Comparison of ENCODE assay signal across 30 cellular contexts in genomic region chr2:220893411-220893810, GRCh38.
DNase-seq lines count a peak whose midpoint lies in the region; ATAC-seq, FAIRE-seq and TF ChIP-seq lines count a peak whose summit lies in the region.
"Had no signal": no experiment of that assay in that cellular context is flagged by ENCODE, and none has a peak within 500 bp of the region (broad histone marks: within the 10 kb centered on the region; RNA-seq: fewer than 3 reads in every experiment).

No MANE protein-coding gene starts in this region.

- H3K27me3 ChIP-seq in mammary epithelial cell (ENCODE audit: insufficient read depth, low read length) (no peaks in the 10 kb centered on the region), hepatocyte (no peaks in the 10 kb centered on the region), SJCRH30 (no peaks in the 10 kb centered on the region)
- H3K27me3 ChIP-seq: brain microvascular endothelial cell, gastroesophageal sphincter, upper lobe of right lung had no signal

- no peak overlapping the region for H3K9ac ChIP-seq in mammary epithelial cell (ENCODE audit: insufficient read depth, low read length)

- POLR2A ChIA-PET in MCF 10A (lab: Yijun Ruan, JAX): no interaction called here

- H3K9me2 ChIP-seq in hepatocyte (replicated peaks; ENCODE audit: insufficient read depth): no peaks in the 10 kb centered on the region

- no peak overlapping the region for H3K4me3 ChIP-seq in mammary epithelial cell (replicated peaks in 1 of 3; ENCODE audit: insufficient read depth in 1 of 3, low read depth in 2 of 3, low read length in 3 of 3)
- H3K4me3 ChIP-seq in hepatocyte: no peak overlapping the region
- H3K4me3 ChIP-seq in SJCRH30: no peak overlapping the region
- H3K4me3 ChIP-seq: A549, gastroesophageal sphincter, HAP-1, PC-9, skin epidermis, upper lobe of right lung had no signal

- BruUV-seq in mammary epithelial cell (replicated peaks; lab: Mats Ljungman, UMichigan) (no TSS peak), MCF 10A (replicated peaks; lab: Mats Ljungman, UMichigan) (no TSS peak)

- intact Hi-C loops in mammary epithelial cell (cut with micrococcal nuclease) (loop anchor here (5.0 kb wide), 1 partner anchor 679 kb away; the partner anchor contains the start of gene EPHA4), MCF 10A (cut with micrococcal nuclease) (loop anchor here (10.0 kb wide), 1 partner anchor 681 kb away; the partner anchor contains the start of gene EPHA4)

- no peaks in the 10 kb centered on the region for H3K79me2 ChIP-seq in mammary epithelial cell (ENCODE audit: insufficient read depth, low read length)
- H3K79me2 ChIP-seq in hepatocyte: no peaks in the 10 kb centered on the region

- H3K4me1 ChIP-seq in mammary epithelial cell (ENCODE audit: insufficient read depth, low read length) (no peaks in the 10 kb centered on the region), hepatocyte (ENCODE audit: insufficient read depth) (no peaks in the 10 kb centered on the region), SJCRH30 (no peaks in the 10 kb centered on the region)
- H3K4me1 ChIP-seq: A549, gastroesophageal sphincter, HAP-1, upper lobe of right lung had no signal

- no peak overlapping the region for H3K27ac ChIP-seq in mammary epithelial cell (ENCODE audit: insufficient read depth, low read depth, low read length)
- H3K27ac ChIP-seq in hepatocyte: no peak overlapping the region
- H3K27ac ChIP-seq in SJCRH30: no peak overlapping the region
- H3K27ac ChIP-seq: A549, brain microvascular endothelial cell, gastroesophageal sphincter, PC-9, skin epidermis, upper lobe of right lung had no signal

- H3K4me3 Mint-ChIP-seq in MCF 10A (ENCODE audit: unreplicated experiment): no peak overlapping the region
- H3K4me3 Mint-ChIP-seq: activated T-cell treated with anti-CD3 and anti-CD28 coated beads, Interleukin-2, amount 50 U/mL, for 72 hours; CD4-positive, CD25-positive, alpha-beta regulatory T cell had no signal

- H2AFZ ChIP-seq in mammary epithelial cell (ENCODE audit: low read depth, low read length): no peak overlapping the region
- H2AFZ ChIP-seq in hepatocyte: no peak overlapping the region
- H2AFZ ChIP-seq: PC-9 had no signal

- dilution Hi-C loops in mammary epithelial cell (cut with HindIII; ENCODE audit: low sequenced_read_pairs): no loop called here

- peaks cover 6% of the 10 kb centered on the region for H3K4me1 Mint-ChIP-seq in MCF 10A (ENCODE audit: insufficient read depth, unreplicated experiment)
- H3K4me1 Mint-ChIP-seq: CD4-positive, CD25-positive, alpha-beta regulatory T cell had no signal

- H4K20me1 ChIP-seq in mammary epithelial cell (ENCODE audit: insufficient read depth, low read length) (no peaks in the 10 kb centered on the region), hepatocyte (ENCODE audit: insufficient read depth, poor library complexity, severe bottlenecking) (no peaks in the 10 kb centered on the region)

- peak; percentile 16 for FAIRE-seq in RCC 7860 (lab: Jason Lieb, UNC)
- FAIRE-seq: A549, endothelial cell of umbilical vein, GM12891 had no signal

- H3K9me3 Mint-ChIP-seq in MCF 10A (ENCODE audit: unreplicated experiment): no peaks in the 10 kb centered on the region

- CTCF ChIA-PET in mammary epithelial cell (lab: Charles Lee; ENCODE audit: low non-redundant PET) (interaction anchor here (0.6 kb wide), 1 partner anchor 460 kb away, joined by 9 read pairs; no protein-coding TSS in a partner anchor), MCF 10A (lab: Yijun Ruan, JAX) (interaction anchor here (0.7 kb wide), 1 partner anchor 1156 kb away, joined by 4 read pairs; no protein-coding TSS in a partner anchor)

- peak; percentile 22 for DNase-seq in mammary epithelial cell
- no peak for DNase-seq in MCF 10A (ENCODE audit: unreplicated experiment)
- DNase-seq in RCC 7860 (ENCODE audit: low spot score): peak; percentile 45
- DNase-seq in hepatocyte (ENCODE audit: low spot score): peak; percentile 13
- DNase-seq in NCI-H1417 (lab: John Stamatoyannopoulos, UW): no peak
- DNase-seq in NCI-H187 (lab: John Stamatoyannopoulos, UW): no peak
- no peak for DNase-seq in SJCRH30
- DNase-seq: activated CD4-positive, alpha-beta T cell treated with anti-CD3 and anti-CD28 coated beads, Interleukin-2, amount 50 U/mL, for 48 hours; activated CD4-positive, CD25-positive, alpha-beta regulatory T cell treated with anti-CD3 and anti-CD28 coated beads, Interleukin-2, amount 50 U/mL, for 72 hours; activated naive CD4-positive, alpha-beta T cell; activated T-cell treated with anti-CD3 and anti-CD28 coated beads, Interleukin-2, amount 50 U/mL, for 72 hours; AML-193; brain microvascular endothelial cell; CD4-positive, CD25-positive, alpha-beta regulatory T cell; hypothalamus; Kasumi-1; MV-4-11; NCI-H146; NK-92 treated with Interleukin-12 subunit alpha and Interleukin-12 subunit beta, amount 100 ng/mL, for 24 hours; PC-9; stimulated activated naive CD8-positive, alpha-beta T cell treated with anti-CD3 and anti-CD28 coated beads, Interleukin-15, Interleukin-2, amounts not matched to agents 100 U/mL and 50 U/mL, for 24 hours; upper lobe of right lung had no signal

- in situ Hi-C loops in mammary epithelial cell (cut with MboI; ENCODE audit: low sequenced_read_pairs in 2 of 2): no loop called here

- H3K36me3 Mint-ChIP-seq in MCF 10A (ENCODE audit: insufficient read depth, unreplicated experiment): no peaks in the 10 kb centered on the region
- H3K36me3 Mint-ChIP-seq: CD4-positive, CD25-positive, alpha-beta regulatory T cell had no signal

- no peak overlapping the region for H3K27ac Mint-ChIP-seq in MCF 10A (ENCODE audit: low read depth, unreplicated experiment)
- H3K27ac Mint-ChIP-seq: activated T-cell treated with anti-CD3 and anti-CD28 coated beads, Interleukin-2, amount 50 U/mL, for 72 hours; CD4-positive, CD25-positive, alpha-beta regulatory T cell had no signal

- H3K36me3 ChIP-seq in mammary epithelial cell (ENCODE audit: insufficient read depth, low read length) (no peaks in the 10 kb centered on the region), hepatocyte (replicated peaks; ENCODE audit: insufficient read depth, low read depth) (no peaks in the 10 kb centered on the region), SJCRH30 (no peaks in the 10 kb centered on the region)
- H3K36me3 ChIP-seq: brain microvascular endothelial cell, gastroesophageal sphincter, HAP-1, upper lobe of right lung had no signal

- H3K4me2 ChIP-seq in mammary epithelial cell (ENCODE audit: insufficient read depth, low read depth, low read length) (no peak overlapping the region), hepatocyte (no peak overlapping the region)
- H3K4me2 ChIP-seq: A549, PC-9 had no signal

- no peaks in the 10 kb centered on the region for H3K27me3 Mint-ChIP-seq in MCF 10A (ENCODE audit: insufficient read depth, unreplicated experiment)
- H3K27me3 Mint-ChIP-seq: CD4-positive, CD25-positive, alpha-beta regulatory T cell had no signal

- WGBS in mammary epithelial cell (ENCODE audit: low coverage, missing lambda C conversion rate): 94% methylated on average over 2 of the region's 2 CpGs
- 59% methylated on average over 2 of the region's 2 CpGs for WGBS in hepatocyte (ENCODE audit: low lambda C conversion rate, missing lambda C conversion rate)

- peak in 1 of 2 donors; percentile 13 for TF ChIP-seq CTCF in mammary epithelial cell (conservative IDR thresholded peaks at IDR 0.05 in 1 of 2, IDR thresholded peaks at IDR 0.05 in 1 of 2; ENCODE audit: extremely low read depth in 1 of 2, insufficient read depth in 1 of 2, low read depth in 1 of 2, low read length in 2 of 2)
- TF ChIP-seq CTCF in MCF 10A (IDR thresholded peaks at IDR 0.05; ENCODE audit: unreplicated experiment): no peak
- TF ChIP-seq CTCF in hepatocyte (IDR thresholded peaks at IDR 0.05; ENCODE audit: poor library complexity): no peak

- no peaks in the 10 kb centered on the region for H3K9me3 ChIP-seq in mammary epithelial cell (replicated peaks; ENCODE audit: insufficient read depth, low read length)
- no peaks in the 10 kb centered on the region for H3K9me3 ChIP-seq in hepatocyte (ENCODE audit: low read depth)
- no peaks in the 10 kb centered on the region for H3K9me3 ChIP-seq in SJCRH30 (replicated peaks)
- H3K9me3 ChIP-seq: gastroesophageal sphincter, HAP-1, upper lobe of right lung had no signal

- no peak for ATAC-seq in GM21367 (IDR thresholded peaks at IDR 0.05; ENCODE audit: unreplicated experiment)
- ATAC-seq: A549; activated T-cell treated with anti-CD3 and anti-CD28 coated beads, Interleukin-2, amount 50 U/mL, for 72 hours; gastroesophageal sphincter; Right ventricle myocardium inferior; stimulated activated naive CD8-positive, alpha-beta T cell treated with anti-CD3 and anti-CD28 coated beads, Interleukin-15, Interleukin-2, amounts not matched to agents 100 U/mL and 50 U/mL, for 24 hours; upper lobe of right lung had no signal

Comparison
In these comparisons a context has a peak if more than half of its experiments do, and no peak if none do; other contexts are left out.
1. DNase-seq: peak in mammary epithelial cell (single experiment), RCC 7860 (single experiment) and hepatocyte (single experiment); none in MCF 10A (single experiment), NCI-H1417 (0 of 3), NCI-H187 (0 of 2) and SJCRH30 (0 of 2).